1 cellular context compared by ENCODE assay signal in genomic region chr14:64971452-64971889, GRCh38.
TF ChIP-seq lines count a peak whose summit lies in the region.

No MANE protein-coding gene starts in this region.

TF ChIP-seq in A549, 52 proteins besides CTCF, POLR2A, EP300 and RAD21 (continued from another document):
- TF ChIP-seq RNF2 (IDR thresholded peaks at IDR 0.05; ENCODE audit: borderline replicate concordance, low read depth) = no peak
- TF ChIP-seq CHD2 (IDR thresholded peaks at IDR 0.05; ENCODE audit: low read length, partially characterized antibody) = no peak
